34 cellular contexts compared by ENCODE assay signal in the genomic region with DNA sequence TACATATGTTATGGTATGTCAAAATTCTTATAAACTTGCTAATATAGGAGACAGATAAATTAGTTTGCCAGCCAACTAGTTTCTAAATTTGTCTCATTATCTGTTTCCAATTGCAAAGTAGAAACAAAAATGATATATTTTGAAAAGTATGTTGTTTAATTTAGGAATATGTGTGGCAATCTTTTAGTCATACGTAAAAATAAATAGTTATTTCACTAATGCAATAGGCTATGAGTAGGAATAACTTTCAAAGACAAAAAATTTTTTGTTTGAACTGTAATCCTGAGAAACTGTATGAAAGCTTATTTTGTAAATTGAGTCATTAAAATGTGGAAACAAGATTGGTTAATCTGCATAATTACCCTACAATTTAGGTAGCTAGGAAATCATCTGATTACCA.
"Had no signal": no experiment of that assay in that cellular context is flagged by ENCODE, and none has a peak within 500 bp of the region (broad histone marks: within the 10 kb centered on the region; RNA-seq: fewer than 3 reads in every experiment).

No MANE protein-coding gene starts in this region.

- H3K27ac Mint-ChIP-seq: activated CD4-positive, alpha-beta memory T cell treated with anti-CD3 and anti-CD28 coated beads, Interleukin-2, amount 10 ng/mL, durations not matched to agents 7 days and 5 days; activated CD8-positive, alpha-beta memory T cell treated with anti-CD3 and anti-CD28 coated beads, Interleukin-2, amount 10 ng/mL, durations not matched to agents 7 days and 5 days; activated naive CD4-positive, alpha-beta T cell treated with anti-CD3 and anti-CD28 coated beads, Interleukin-2, amount 50 U/mL, for 24 hours; activated naive CD8-positive, alpha-beta T cell treated with anti-CD3 and anti-CD28 coated beads, Interleukin-2, amount 10 ng/mL, durations not matched to agents 7 days and 5 days; activated T-helper 17 cell treated with anti-CD3 and anti-CD28 coated beads, Interleukin-2, amount 50 U/mL, for 72 hours; T-cell had no signal

- H3K4me3 ChIP-seq: adrenal gland, body of pancreas, breast epithelium, Peyer's patch had no signal

- H3K4me1 Mint-ChIP-seq: activated CD4-positive, alpha-beta memory T cell treated with anti-CD3 and anti-CD28 coated beads, Interleukin-2, amount 10 ng/mL, durations not matched to agents 7 days and 5 days; activated CD8-positive, alpha-beta memory T cell treated with anti-CD3 and anti-CD28 coated beads, Interleukin-2, amount 10 ng/mL, durations not matched to agents 7 days and 5 days; activated naive CD4-positive, alpha-beta T cell treated with anti-CD3 and anti-CD28 coated beads, Interleukin-2, amount 50 U/mL, for 24 hours; activated naive CD8-positive, alpha-beta T cell treated with anti-CD3 and anti-CD28 coated beads, Interleukin-2, amount 10 ng/mL, durations not matched to agents 7 days and 5 days; activated T-helper 17 cell treated with anti-CD3 and anti-CD28 coated beads, Interleukin-2, amount 50 U/mL, for 72 hours; T-cell had no signal

- H3K36me3 Mint-ChIP-seq: activated CD8-positive, alpha-beta memory T cell treated with anti-CD3 and anti-CD28 coated beads, Interleukin-2, amount 10 ng/mL, durations not matched to agents 7 days and 5 days; activated naive CD4-positive, alpha-beta T cell treated with anti-CD3 and anti-CD28 coated beads, Interleukin-2, amount 50 U/mL, for 24 hours; activated naive CD8-positive, alpha-beta T cell treated with anti-CD3 and anti-CD28 coated beads, Interleukin-2, amount 10 ng/mL, durations not matched to agents 7 days and 5 days; T-cell had no signal

- H3K4me1 ChIP-seq: adrenal gland, body of pancreas, breast epithelium, Peyer's patch had no signal

- H3K9me3 ChIP-seq: adrenal gland, body of pancreas, Peyer's patch had no signal

- H3K27me3 Mint-ChIP-seq: activated CD4-positive, alpha-beta memory T cell treated with anti-CD3 and anti-CD28 coated beads, Interleukin-2, amount 10 ng/mL, durations not matched to agents 7 days and 5 days; activated CD8-positive, alpha-beta memory T cell treated with anti-CD3 and anti-CD28 coated beads, Interleukin-2, amount 10 ng/mL, durations not matched to agents 7 days and 5 days; activated naive CD4-positive, alpha-beta T cell treated with anti-CD3 and anti-CD28 coated beads, Interleukin-2, amount 50 U/mL, for 24 hours; activated naive CD8-positive, alpha-beta T cell treated with anti-CD3 and anti-CD28 coated beads, Interleukin-2, amount 10 ng/mL, durations not matched to agents 7 days and 5 days; activated T-helper 17 cell treated with anti-CD3 and anti-CD28 coated beads, Interleukin-2, amount 50 U/mL, for 72 hours had no signal

- H3K27me3 ChIP-seq: adrenal gland, body of pancreas, breast epithelium, Peyer's patch had no signal

- H3K36me3 ChIP-seq: adrenal gland, breast epithelium, Peyer's patch, WERI-Rb-1 had no signal

- H3K27ac ChIP-seq: adrenal gland, body of pancreas, breast epithelium, Peyer's patch, WERI-Rb-1 had no signal

- ATAC-seq: activated CD8-positive, alpha-beta memory T cell treated with anti-CD3 and anti-CD28 coated beads, Interleukin-2, amount 10 ng/mL, durations not matched to agents 7 days and 5 days; activated T-helper 17 cell treated with anti-CD3 and anti-CD28 coated beads, Interleukin-2, amount 50 U/mL, for 72 hours; body of pancreas; PC-3; SK-N-SH treated with all-trans-retinoic acid at 6 μM for 48 hours; T-cell had no signal

- DNase-seq: activated CD4-positive, alpha-beta memory T cell treated with anti-CD3 and anti-CD28 coated beads, Interleukin-2, amount 10 ng/mL, durations not matched to agents 7 days and 5 days; activated CD4-positive, alpha-beta T cell treated with anti-CD3 and anti-CD28 coated beads for 1 hour; activated CD4-positive, alpha-beta T cell treated with anti-CD3 and anti-CD28 coated beads for 48 hours; activated CD4-positive, CD25-positive, alpha-beta regulatory T cell; activated CD8-positive, alpha-beta memory T cell treated with anti-CD3 and anti-CD28 coated beads for 24 hours; activated CD8-positive, alpha-beta memory T cell treated with anti-CD3 and anti-CD28 coated beads, Interleukin-2, amount 10 ng/mL, durations not matched to agents 7 days and 5 days; activated CD8-positive, alpha-beta memory T cell treated with anti-CD3 and anti-CD28 coated beads, Interleukin-2, amount 50 U/mL, for 48 hours; activated effector memory CD4-positive, alpha-beta T cell treated with anti-CD3 and anti-CD28 coated beads, Interleukin-2, amount 50 U/mL, for 16 hours; activated naive CD4-positive, alpha-beta T cell; activated naive CD8-positive, alpha-beta T cell treated with anti-CD3 and anti-CD28 coated beads, Interleukin-2, amount 10 ng/mL, durations not matched to agents 7 days and 5 days; activated T-cell treated with anti-CD3 and anti-CD28 coated beads, Interleukin-2, amount 50 U/mL, for 48 hours; adrenal gland; body of pancreas; Karpas-422; NCI-H1105; NCI-H1436; NCI-H1694; NCI-H2029; NCI-H345; NCI-H524 treated with DMSO at 0.1 percent for 48 hours; NCI-H748 treated with DMSO at 0.1 percent for 48 hours; NK-92 treated with Interleukin-12 subunit alpha and Interleukin-12 subunit beta, amount 100 ng/mL, for 24 hours; PC-3; Peyer's patch; RPMI8226; SHP77 treated with DMSO at 0.1 percent for 48 hours; T-cell; T-helper 2 cell; T-helper 9 cell; WERI-Rb-1 had no signal

- H3K4me3 Mint-ChIP-seq: activated CD4-positive, alpha-beta memory T cell treated with anti-CD3 and anti-CD28 coated beads, Interleukin-2, amount 10 ng/mL, durations not matched to agents 7 days and 5 days; activated CD8-positive, alpha-beta memory T cell treated with anti-CD3 and anti-CD28 coated beads, Interleukin-2, amount 10 ng/mL, durations not matched to agents 7 days and 5 days; activated naive CD4-positive, alpha-beta T cell treated with anti-CD3 and anti-CD28 coated beads, Interleukin-2, amount 50 U/mL, for 24 hours; activated naive CD8-positive, alpha-beta T cell treated with anti-CD3 and anti-CD28 coated beads, Interleukin-2, amount 10 ng/mL, durations not matched to agents 7 days and 5 days; activated T-helper 17 cell treated with anti-CD3 and anti-CD28 coated beads, Interleukin-2, amount 50 U/mL, for 72 hours; T-cell had no signal
